Comparison of ENCODE assay signal across 11 cellular contexts in genomic region chr16:24853830-24854229, GRCh38. TPM values are rescaled to one million over a fixed set of nuclear protein-coding genes. Genes with fewer than 3 reads are reported as not detected.
DNase-seq lines count a peak whose midpoint lies in the region; ATAC-seq, FAIRE-seq and TF ChIP-seq lines count a peak whose summit lies in the region.
"Had no signal": no experiment of that assay in that cellular context is flagged by ENCODE, and none has a peak within 500 bp of the region (broad histone marks: within the 10 kb centered on the region; RNA-seq: fewer than 3 reads in every experiment).

No MANE protein-coding gene starts in this region.

- FAIRE-seq in astrocyte (lab: Jason Lieb, UNC), result no peak

- peaks cover 17% of the 10 kb centered on the region for H3K4me1 Mint-ChIP-seq in activated CD4-positive, alpha-beta T cell treated with anti-CD3 and anti-CD28 coated beads for 36 hours
- peaks cover 2% of the 10 kb centered on the region for H3K4me1 Mint-ChIP-seq in astrocyte (ENCODE audit: low read depth, unreplicated experiment)
- no peaks in the 10 kb centered on the region for H3K4me1 Mint-ChIP-seq in CD8-positive, alpha-beta memory T cell
- H3K4me1 Mint-ChIP-seq: B cell had no signal

- 23 to 24% methylated on average over 8 to 18 of the region's 18 CpGs for WGBS in testis, 2 donors

- H3K9me3 Mint-ChIP-seq in activated CD4-positive, alpha-beta T cell treated with anti-CD3 and anti-CD28 coated beads for 36 hours (ENCODE audit: low read depth), result no peaks in the 10 kb centered on the region
- H3K9me3 Mint-ChIP-seq in astrocyte (ENCODE audit: unreplicated experiment), result peaks cover 1% of the 10 kb centered on the region
- peaks cover 0 to 2% (median 2%) of the 10 kb centered on the region in 5 donors for H3K9me3 Mint-ChIP-seq in CD8-positive, alpha-beta memory T cell

- H3K4me2 ChIP-seq in astrocyte (ENCODE audit: low read length), result peak overlapping the region; percentile 67

- DNase-seq in activated CD4-positive, alpha-beta T cell treated with anti-CD3 and anti-CD28 coated beads for 36 hours, result peak; percentile 9
- no peak for DNase-seq in activated CD4-positive, alpha-beta T cell treated with anti-CD3 and anti-CD28 coated beads, Interleukin-2, amount 50 U/mL, for 4 hours
- DNase-seq in astrocyte (ENCODE audit: low read depth) (peak; percentile 39), hypothalamus (lab: John Stamatoyannopoulos, UW) (peak in 45 of 51 donors; percentile 19 to 91 (median 75)), testis (peak; percentile 60)
- DNase-seq in CD8-positive, alpha-beta memory T cell, result no peak
- DNase-seq: NCI-H524 had no signal

- POLR2A ChIA-PET in activated CD4-positive, alpha-beta T cell treated with anti-CD3 and anti-CD28 coated beads for 36 hours (lab: Charles Lee), result no interaction called here
- POLR2A ChIA-PET in CD8-positive, alpha-beta memory T cell (lab: Charles Lee), result no interaction called here

- CTCF ChIA-PET in activated CD4-positive, alpha-beta T cell treated with anti-CD3 and anti-CD28 coated beads for 36 hours (lab: Charles Lee), result interaction anchor here (0.7 kb wide), 1 partner anchor 54 kb away, joined by 3 read pairs; no protein-coding TSS in a partner anchor
- CTCF ChIA-PET in CD8-positive, alpha-beta memory T cell (lab: Charles Lee), result no interaction called here

- peaks cover 11% of the 10 kb centered on the region for H3K27me3 Mint-ChIP-seq in activated CD4-positive, alpha-beta T cell treated with anti-CD3 and anti-CD28 coated beads for 36 hours
- peaks cover 8% of the 10 kb centered on the region for H3K27me3 Mint-ChIP-seq in astrocyte (ENCODE audit: low read depth, unreplicated experiment)
- peaks cover 10 to 24% of the 10 kb centered on the region in 2 donors for H3K27me3 Mint-ChIP-seq in CD8-positive, alpha-beta memory T cell

- ATAC-seq in activated CD4-positive, alpha-beta T cell treated with anti-CD3 and anti-CD28 coated beads for 36 hours, result no peak
- ATAC-seq in HG03159 (IDR thresholded peaks at IDR 0.05; ENCODE audit: unreplicated experiment) (no peak), GM21447 (IDR thresholded peaks at IDR 0.05; ENCODE audit: unreplicated experiment) (no peak)

- no peak overlapping the region for H3K4me3 Mint-ChIP-seq in activated CD4-positive, alpha-beta T cell treated with anti-CD3 and anti-CD28 coated beads for 36 hours
- no peak overlapping the region for H3K4me3 Mint-ChIP-seq in astrocyte (ENCODE audit: unreplicated experiment)
- no peak overlapping the region for H3K4me3 Mint-ChIP-seq in CD8-positive, alpha-beta memory T cell
- H3K4me3 Mint-ChIP-seq: B cell had no signal

- H3K27ac ChIP-seq in astrocyte (ENCODE audit: low read depth, low read length) (no peak overlapping the region), testis (no peak overlapping the region)
- no peak overlapping the region for H3K27ac ChIP-seq in CD8-positive, alpha-beta memory T cell (ENCODE audit: low read depth, low read length)

- TF ChIP-seq POLR2A in testis (IDR thresholded peaks at IDR 0.05), result no peak

- H3K4me1 ChIP-seq in astrocyte (ENCODE audit: insufficient read depth, low read length), result peaks cover 21% of the 10 kb centered on the region
- H3K4me1 ChIP-seq in testis, result peaks cover 8% of the 10 kb centered on the region
- H3K4me1 ChIP-seq in CD8-positive, alpha-beta memory T cell (ENCODE audit: insufficient read depth, low read length), result no peaks in the 10 kb centered on the region

- H3K36me3 ChIP-seq in astrocyte (ENCODE audit: insufficient read depth, low read length), result no peaks in the 10 kb centered on the region
- no peaks in the 10 kb centered on the region for H3K36me3 ChIP-seq in testis (ENCODE audit: low read depth, missing control alignments)
- no peaks in the 10 kb centered on the region for H3K36me3 ChIP-seq in CD8-positive, alpha-beta memory T cell (ENCODE audit: insufficient read depth, low read length)

- H3K9ac ChIP-seq in astrocyte (ENCODE audit: low read length), result peak overlapping the region; percentile 38

- H3K79me2 ChIP-seq in astrocyte (ENCODE audit: insufficient read depth, low read length), result no peaks in the 10 kb centered on the region

- H3K27me3 ChIP-seq in astrocyte (ENCODE audit: insufficient read depth, low read length) (no peaks in the 10 kb centered on the region), testis (no peaks in the 10 kb centered on the region)
- no peaks in the 10 kb centered on the region for H3K27me3 ChIP-seq in CD8-positive, alpha-beta memory T cell (ENCODE audit: insufficient read depth, low read length, poor library complexity, severe bottlenecking)

- no peaks in the 10 kb centered on the region for H4K20me1 ChIP-seq in astrocyte (ENCODE audit: insufficient read depth, low read length)

- no peaks in the 10 kb centered on the region for H3K9me3 ChIP-seq in astrocyte (ENCODE audit: insufficient read depth, low read depth, low read length)
- H3K9me3 ChIP-seq in testis, result no peaks in the 10 kb centered on the region
- H3K9me3 ChIP-seq in CD8-positive, alpha-beta memory T cell (ENCODE audit: low read length), result no peaks in the 10 kb centered on the region

- H3K4me3 ChIP-seq in astrocyte (ENCODE audit: insufficient read depth, low read depth, low read length) (no peak overlapping the region), testis (no peak overlapping the region)
- no peak overlapping the region for H3K4me3 ChIP-seq in CD8-positive, alpha-beta memory T cell (ENCODE audit: low read length)

- no peaks in the 10 kb centered on the region for H3K36me3 Mint-ChIP-seq in activated CD4-positive, alpha-beta T cell treated with anti-CD3 and anti-CD28 coated beads for 36 hours (ENCODE audit: low read depth)
- no peaks in the 10 kb centered on the region for H3K36me3 Mint-ChIP-seq in astrocyte (ENCODE audit: low read depth, unreplicated experiment)
- peaks cover 0 to 8% (median 0%) of the 10 kb centered on the region in 3 donors for H3K36me3 Mint-ChIP-seq in CD8-positive, alpha-beta memory T cell

- no peak overlapping the region for H3K27ac Mint-ChIP-seq in activated CD4-positive, alpha-beta T cell treated with anti-CD3 and anti-CD28 coated beads for 36 hours
- H3K27ac Mint-ChIP-seq in astrocyte (ENCODE audit: unreplicated experiment), result no peak overlapping the region
- peak overlapping the region in 1 of 8 donors; percentile 19 for H3K27ac Mint-ChIP-seq in CD8-positive, alpha-beta memory T cell
- H3K27ac Mint-ChIP-seq: B cell had no signal

- peak overlapping the region; percentile 34 for H2AFZ ChIP-seq in astrocyte (ENCODE audit: low read depth, low read length)

- TF ChIP-seq CTCF in astrocyte (IDR thresholded peaks at IDR 0.05; ENCODE audit: insufficient read depth, low read depth, low read length) (no peak), testis (IDR thresholded peaks at IDR 0.05) (no peak)

- intact Hi-C loops in activated CD4-positive, alpha-beta T cell treated with anti-CD3 and anti-CD28 coated beads for 36 hours (cut with DNase I, micrococcal nuclease), result loop anchor here in 1 of 2 experiments (5.0 kb wide), 2 partner anchors 132 to 153 kb away; no protein-coding TSS in a partner anchor
- intact Hi-C loops in testis (cut with DNase I; ENCODE audit: low total_unique reads), result no loop called here

RNA-seq across cellular contexts. Expression of gene SLC5A11, which starts 8.1 kb away (rescaled TPM):
- not detected for total RNA-seq in activated CD4-positive, alpha-beta T cell treated with anti-CD3 and anti-CD28 coated beads for 36 hours
- not detected in 2 replicates for total RNA-seq in astrocyte
- 1 to 10 TPM in 1 of 2 donors, under 1 TPM in 1; 0.39 to 1.3 TPM for total RNA-seq in testis
- polyA plus RNA-seq in testis (ENCODE audit: insufficient read depth, low read depth, low replicate concordance), result 0.78 TPM
- under 1 TPM; 0.15 to 0.20 TPM for total RNA-seq in CD8-positive, alpha-beta memory T cell
- polyA plus RNA-seq in CD8-positive, alpha-beta memory T cell, result not detected
- total RNA-seq: dermis microvascular lymphatic vessel endothelial cell had no signal

Comparison
In these comparisons a context has a peak if more than half of its experiments do, and no peak if none do; other contexts are left out.
1. DNase-seq: peak in activated CD4-positive, alpha-beta T cell treated with anti-CD3 and anti-CD28 coated beads for 36 hours (single experiment), astrocyte (single experiment), hypothalamus (45 of 51) and testis (single experiment); none in activated CD4-positive, alpha-beta T cell treated with anti-CD3 and anti-CD28 coated beads, Interleukin-2, amount 50 U/mL, for 4 hours (0 of 2) and CD8-positive, alpha-beta memory T cell (0 of 5).